In the genomic region with DNA sequence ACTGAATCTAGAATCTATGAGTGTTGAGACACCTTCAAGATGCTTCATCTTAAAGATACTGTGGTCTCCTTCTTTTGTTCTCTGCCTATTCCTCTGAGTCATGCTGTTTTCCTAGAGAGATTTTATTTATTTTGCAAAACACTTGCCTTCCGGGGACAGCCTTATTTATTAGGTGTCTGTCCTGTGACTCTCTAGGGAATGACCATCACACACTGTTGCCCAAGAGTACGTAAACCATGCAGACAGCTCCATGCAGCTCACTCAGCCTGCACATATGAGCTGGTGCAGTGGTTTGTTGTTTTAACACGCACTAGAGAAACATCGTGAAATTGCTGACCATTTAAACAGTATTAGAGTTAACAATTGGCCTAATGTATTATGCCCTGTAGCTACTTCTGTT, we compare ENCODE assay signal across 19 cellular contexts. TPM values are rescaled to one million over a fixed set of nuclear protein-coding genes. Genes with fewer than 3 reads are reported as not detected.
A peak's percentile ranks its signal among the peaks of the same experiment; 100 is the strongest.
DNase-seq lines count a peak whose midpoint lies in the region; ATAC-seq, FAIRE-seq and TF ChIP-seq lines count a peak whose summit lies in the region.
"Had no signal": no experiment of that assay in that cellular context is flagged by ENCODE, and none has a peak within 500 bp of the region (broad histone marks: within the 10 kb centered on the region; RNA-seq: fewer than 3 reads in every experiment).

No MANE protein-coding gene starts in this region.

- no peaks in the 10 kb centered on the region for H3K36me3 Mint-ChIP-seq in GM23338 (ENCODE audit: low read depth)
- no peaks in the 10 kb centered on the region for H3K36me3 Mint-ChIP-seq in nephron progenitor cell (ENCODE audit: low read depth)
- H3K36me3 Mint-ChIP-seq in activated T-helper 1 cell treated with anti-CD3 and anti-CD28 coated beads, Interleukin-12 subunit alpha, Interleukin-12 subunit beta, Interleukin-2, Interleukin-4 antibody, amounts not matched to agents 30 ng/mL and 10 ng/mL and 1 ng/mL, durations not matched to agents 14 hours and 24 hours and 36 hours (ENCODE audit: low read depth) = no peaks in the 10 kb centered on the region
- H3K36me3 Mint-ChIP-seq: CD4-positive, CD25-positive, alpha-beta regulatory T cell; CD8-positive, alpha-beta memory T cell; IgD-negative memory B cell had no signal

- H3K4me2 ChIP-seq in GM23338 = no peak overlapping the region

- H3K9me3 Mint-ChIP-seq in GM23338 = no peaks in the 10 kb centered on the region
- no peaks in the 10 kb centered on the region for H3K9me3 Mint-ChIP-seq in nephron progenitor cell
- H3K9me3 Mint-ChIP-seq in activated T-helper 1 cell treated with anti-CD3 and anti-CD28 coated beads, Interleukin-12 subunit alpha, Interleukin-12 subunit beta, Interleukin-2, Interleukin-4 antibody, amounts not matched to agents 30 ng/mL and 10 ng/mL and 1 ng/mL, durations not matched to agents 14 hours and 24 hours and 36 hours = no peaks in the 10 kb centered on the region
- H3K9me3 Mint-ChIP-seq: CD8-positive, alpha-beta memory T cell had no signal

- no peak overlapping the region for H3K27ac ChIP-seq in GM23338 (ENCODE audit: low read depth)

- H3K27ac Mint-ChIP-seq in GM23338 (no peak overlapping the region), nephron progenitor cell (peak overlapping the region; percentile 27)
- no peak overlapping the region for H3K27ac Mint-ChIP-seq in activated T-helper 1 cell treated with anti-CD3 and anti-CD28 coated beads, Interleukin-12 subunit alpha, Interleukin-12 subunit beta, Interleukin-2, Interleukin-4 antibody, amounts not matched to agents 30 ng/mL and 10 ng/mL and 1 ng/mL, durations not matched to agents 14 hours and 24 hours and 36 hours
- H3K27ac Mint-ChIP-seq: CD8-positive, alpha-beta memory T cell had no signal

- peak; percentile 98 for FAIRE-seq in urothelium cell line (lab: Jason Lieb, UNC)
- FAIRE-seq: A204.1, GM19239, HepG2 had no signal

- H3K4me1 Mint-ChIP-seq in GM23338 = no peaks in the 10 kb centered on the region
- H3K4me1 Mint-ChIP-seq in nephron progenitor cell = peaks cover 13% of the 10 kb centered on the region
- no peaks in the 10 kb centered on the region for H3K4me1 Mint-ChIP-seq in activated T-helper 1 cell treated with anti-CD3 and anti-CD28 coated beads, Interleukin-12 subunit alpha, Interleukin-12 subunit beta, Interleukin-2, Interleukin-4 antibody, amounts not matched to agents 30 ng/mL and 10 ng/mL and 1 ng/mL, durations not matched to agents 14 hours and 24 hours and 36 hours (ENCODE audit: low read depth)
- H3K4me1 Mint-ChIP-seq: CD4-positive, CD25-positive, alpha-beta regulatory T cell; CD8-positive, alpha-beta memory T cell; IgD-negative memory B cell had no signal

- no peak for TF ChIP-seq CTCF in GM23338 (conservative IDR thresholded peaks at IDR 0.05; ENCODE audit: low read depth in 2 of 2)
- TF ChIP-seq CTCF in nephron progenitor cell (IDR thresholded peaks at IDR 0.05) = no peak
- no peak for TF ChIP-seq CTCF in GM13977 (IDR thresholded peaks at IDR 0.05; ENCODE audit: extremely low read depth, insufficient read depth, missing control alignments)

- H3K4me3 Mint-ChIP-seq in GM23338 = no peak overlapping the region
- H3K4me3 Mint-ChIP-seq in nephron progenitor cell = no peak overlapping the region
- no peak overlapping the region for H3K4me3 Mint-ChIP-seq in activated T-helper 1 cell treated with anti-CD3 and anti-CD28 coated beads, Interleukin-12 subunit alpha, Interleukin-12 subunit beta, Interleukin-2, Interleukin-4 antibody, amounts not matched to agents 30 ng/mL and 10 ng/mL and 1 ng/mL, durations not matched to agents 14 hours and 24 hours and 36 hours
- H3K4me3 Mint-ChIP-seq: CD4-positive, CD25-positive, alpha-beta regulatory T cell; CD8-positive, alpha-beta memory T cell; IgD-negative memory B cell had no signal

- no peaks in the 10 kb centered on the region for H3K79me2 ChIP-seq in GM23338 (replicated peaks; ENCODE audit: insufficient read depth)

- no peak for ATAC-seq in GM23338
- ATAC-seq: HepG2 had no signal

- intact Hi-C loops in activated T-helper 1 cell treated with anti-CD3 and anti-CD28 coated beads, Interleukin-12 subunit alpha, Interleukin-12 subunit beta, Interleukin-2, Interleukin-4 antibody, amounts not matched to agents 30 ng/mL and 10 ng/mL and 1 ng/mL, durations not matched to agents 14 hours and 24 hours and 36 hours (cut with micrococcal nuclease) = no loop called here

- H3K4me3 ChIP-seq in GM23338 = no peak overlapping the region
- H3K4me3 ChIP-seq: HAP-1 had no signal

- peak overlapping the region; percentile 38; the same call in 1 of the 2 replicates for H2AFZ ChIP-seq in GM23338

- no peaks in the 10 kb centered on the region for H3K27me3 Mint-ChIP-seq in GM23338 (ENCODE audit: insufficient read depth, low read depth, poor library complexity)
- peaks cover 30% of the 10 kb centered on the region for H3K27me3 Mint-ChIP-seq in nephron progenitor cell (ENCODE audit: low read depth, poor library complexity)
- peaks cover 8% of the 10 kb centered on the region for H3K27me3 Mint-ChIP-seq in activated T-helper 1 cell treated with anti-CD3 and anti-CD28 coated beads, Interleukin-12 subunit alpha, Interleukin-12 subunit beta, Interleukin-2, Interleukin-4 antibody, amounts not matched to agents 30 ng/mL and 10 ng/mL and 1 ng/mL, durations not matched to agents 14 hours and 24 hours and 36 hours (ENCODE audit: insufficient read depth)

- H3K27me3 ChIP-seq in GM23338 (ENCODE audit: insufficient read depth) = no peaks in the 10 kb centered on the region
- H3K27me3 ChIP-seq: BE2C had no signal

- H3K36me3 ChIP-seq in GM23338 (ENCODE audit: insufficient read depth) = no peaks in the 10 kb centered on the region
- H3K36me3 ChIP-seq: BE2C, HAP-1 had no signal

- in situ Hi-C loops in GM13977 (cut with MboI; ENCODE audit: low pct_unique_long_range_greater_than_20kb, low sequenced_read_pairs, unreplicated experiment) = no loop called here

- no peaks in the 10 kb centered on the region for H4K20me1 ChIP-seq in GM23338 (replicated peaks; ENCODE audit: insufficient read depth)

- 0 out of 2 replicates have a peak, but pooled peaks cover 2% of the 10 kb centered on the region for H3K9me2 ChIP-seq in GM23338 (ENCODE audit: insufficient read depth)

- H3F3A ChIP-seq in GM23338 (replicated peaks; ENCODE audit: low read depth) = no peaks in the 10 kb centered on the region

- no peaks in the 10 kb centered on the region for H3K4me1 ChIP-seq in GM23338 (ENCODE audit: insufficient read depth)
- H3K4me1 ChIP-seq: BE2C, HAP-1 had no signal

- peak; percentile 40 for DNase-seq in A172 (ENCODE audit: low spot score)
- DNase-seq in GM23338 (ENCODE audit: low spot score) = no peak
- no peak for DNase-seq in nephron progenitor cell
- no peak for DNase-seq in urothelium cell line (ENCODE audit: low spot score)
- no peak for DNase-seq in GM13977 (ENCODE audit: low spot score)
- DNase-seq in activated T-helper 1 cell treated with anti-CD3 and anti-CD28 coated beads, Interleukin-12 subunit alpha, Interleukin-12 subunit beta, Interleukin-2, Interleukin-4 antibody, amounts not matched to agents 30 ng/mL and 10 ng/mL and 1 ng/mL, durations not matched to agents 14 hours and 24 hours and 36 hours (ENCODE audit: low spot score) = no peak
- DNase-seq: ACHN; BE2C; C1 segment of cervical spinal cord; CD4-positive, CD25-positive, alpha-beta regulatory T cell; CD8-positive, alpha-beta memory T cell; COR-L47; DMS79 treated with DMSO at 0.1 percent for 48 hours; GF-D8 had no signal

TF ChIP-seq in GM23338, 12 proteins besides CTCF, POLR2A, EP300 and RAD21 (continues in another document):
- TF ChIP-seq NANOG (IDR thresholded peaks at IDR 0.05; ENCODE audit: borderline replicate concordance) (no peak), EZH2 (IDR thresholded peaks at IDR 0.05; ENCODE audit: low read depth, unreplicated experiment) (no peak), STAT1 (IDR thresholded peaks at IDR 0.05; ENCODE audit: unreplicated experiment) (no peak), CREB1 (CRISPR knock-in tag; IDR thresholded peaks at IDR 0.05; ENCODE audit: low read depth) (no peak), EZH2phosphoT487 (IDR thresholded peaks at IDR 0.05; ENCODE audit: unreplicated experiment) (no peak), POLR2AphosphoS5 (IDR thresholded peaks at IDR 0.05; ENCODE audit: low read depth) (no peak), ZNF331 (CRISPR knock-in tag; IDR thresholded peaks at IDR 0.05; ENCODE audit: low read depth) (no peak), JUNB (IDR thresholded peaks at IDR 0.05; ENCODE audit: unreplicated experiment) (no peak)
- TF ChIP-seq, protein P1, sequence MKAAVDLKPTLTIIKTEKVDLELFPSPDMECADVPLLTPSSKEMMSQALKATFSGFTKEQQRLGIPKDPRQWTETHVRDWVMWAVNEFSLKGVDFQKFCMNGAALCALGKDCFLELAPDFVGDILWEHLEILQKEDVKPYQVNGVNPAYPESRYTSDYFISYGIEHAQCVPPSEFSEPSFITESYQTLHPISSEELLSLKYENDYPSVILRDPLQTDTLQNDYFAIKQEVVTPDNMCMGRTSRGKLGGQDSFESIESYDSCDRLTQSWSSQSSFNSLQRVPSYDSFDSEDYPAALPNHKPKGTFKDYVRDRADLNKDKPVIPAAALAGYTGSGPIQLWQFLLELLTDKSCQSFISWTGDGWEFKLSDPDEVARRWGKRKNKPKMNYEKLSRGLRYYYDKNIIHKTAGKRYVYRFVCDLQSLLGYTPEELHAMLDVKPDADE (IDR thresholded peaks at IDR 0.05) = no peak

RNA-seq across cellular contexts. Expression of a gene that starts 12.4 kb away (rescaled TPM):
- not detected in 2 replicates for total RNA-seq in A172 (2014; rRNA removed; shearing (Covaris generic))
- total RNA-seq in GM23338 (2014; rRNA removed; shearing (Covaris generic)) = not detected in 2 replicates
- polyA plus RNA-seq in GM23338 (2016; fragmentation: Nextera tagmentation; extraction: Ambion mirVana) = 0.09 TPM in 1 of 2 replicates, not detected in the other
- total RNA-seq in activated T-helper 1 cell treated with anti-CD3 and anti-CD28 coated beads, Interleukin-12 subunit alpha, Interleukin-12 subunit beta, Interleukin-2, Interleukin-4 antibody, amounts not matched to agents 30 ng/mL and 10 ng/mL and 1 ng/mL, durations not matched to agents 14 hours and 24 hours and 36 hours = not detected in 2 replicates
- total RNA-seq: CD4-positive, CD25-positive, alpha-beta regulatory T cell; CD8-positive, alpha-beta memory T cell; HepG2 had no signal
- polyA plus RNA-seq: CD4-positive, CD25-positive, alpha-beta regulatory T cell; CD8-positive, alpha-beta memory T cell; HepG2; IgD-negative memory B cell had no signal
